ENCODE assay signal across 14 cellular contexts in genomic region chr10:2798340-2798739, GRCh38.
DNase-seq lines count a peak whose midpoint lies in the region.
"Had no signal": no experiment of that assay in that cellular context is flagged by ENCODE, and none has a peak within 500 bp of the region (broad histone marks: within the 10 kb centered on the region; RNA-seq: fewer than 3 reads in every experiment).

No MANE protein-coding gene starts in this region.

- H3K56ac ChIP-seq in mesendoderm (ENCODE audit: low read length): no peak overlapping the region

- DNase-seq in H7 (peak; percentile 46), NCI-H2029 treated with DMSO at 0.1 percent for 48 hours (lab: John Stamatoyannopoulos, UW) (peak; percentile 16), SK-N-MC (ENCODE audit: low read depth, low spot score) (no peak), mesendoderm (peak; percentile 19), NCI-H510A treated with DMSO at 0.1 percent for 48 hours (lab: John Stamatoyannopoulos, UW) (no peak), KBM-7 (no peak)
- no peak for DNase-seq in activated T-cell treated with anti-CD3 and anti-CD28 coated beads, Interleukin-2, amount 50 U/mL, for 1 hour
- DNase-seq: CD4-positive, alpha-beta memory T cell; NCI-H146; NCI-H446; Peyer's patch; SHP77; T-helper 2 cell had no signal

- H3K27me3 ChIP-seq in H7 (ENCODE audit: control insufficient read depth, insufficient read depth, low read length) (no peaks in the 10 kb centered on the region; the same call in 1 of the 2 replicates), mesendoderm (ENCODE audit: insufficient read depth, low read length, poor library complexity) (no peaks in the 10 kb centered on the region)
- H3K27me3 ChIP-seq: Peyer's patch had no signal

- no peak overlapping the region for H3K4me2 ChIP-seq in mesendoderm (ENCODE audit: low read length)

- no peak overlapping the region for H2AK5ac ChIP-seq in mesendoderm (ENCODE audit: low read length)

- no peak overlapping the region for H4K5ac ChIP-seq in mesendoderm (ENCODE audit: low read length)

- no peaks in the 10 kb centered on the region for H3K36me3 ChIP-seq in H7 (replicated peaks; ENCODE audit: control insufficient read depth, insufficient read depth, low read length)
- no peaks in the 10 kb centered on the region for H3K36me3 ChIP-seq in SK-N-MC (ENCODE audit: insufficient read depth, low read length)
- H3K36me3 ChIP-seq in mesendoderm (ENCODE audit: control insufficient read depth, insufficient read depth, low read length): no peaks in the 10 kb centered on the region
- H3K36me3 ChIP-seq: HAP-1, Peyer's patch had no signal

- no peak overlapping the region for H2BK5ac ChIP-seq in mesendoderm (ENCODE audit: low read length)

- in situ Hi-C loops in KBM-7 (cut with MboI; ENCODE audit: low pct_unique_long_range_greater_than_20kb, low sequenced_read_pairs): no loop called here

- H3K4me1 ChIP-seq in mesendoderm (ENCODE audit: control insufficient read depth, low read depth, low read length): no peaks in the 10 kb centered on the region
- H3K4me1 ChIP-seq: HAP-1, Peyer's patch had no signal

- H3K4me3 ChIP-seq in H7 (ENCODE audit: insufficient read depth, low read depth, low read length) (no peak overlapping the region), SK-N-MC (peak overlapping the region; percentile 45; the same call in 1 of the 2 replicates), mesendoderm (ENCODE audit: low read length) (no peak overlapping the region)
- H3K4me3 ChIP-seq: HAP-1, Peyer's patch had no signal

- WGBS in mesendoderm (ENCODE audit: extremely low coverage, insufficient coverage, low lambda C conversion rate): no CpG with 5 or more reads among the region's 4 CpGs

- H3K79me2 ChIP-seq in mesendoderm (ENCODE audit: control insufficient read depth, insufficient read depth, low read length): no peaks in the 10 kb centered on the region

- H3K79me1 ChIP-seq in mesendoderm (ENCODE audit: low read length): no peaks in the 10 kb centered on the region

- no peak overlapping the region for H3K23ac ChIP-seq in mesendoderm (ENCODE audit: low read length)

- H3K9ac ChIP-seq in SK-N-MC (ENCODE audit: insufficient read length) (no peak overlapping the region), mesendoderm (ENCODE audit: low read length) (no peak overlapping the region)

- H3K18ac ChIP-seq in mesendoderm (ENCODE audit: low read length): no peak overlapping the region

- no peak overlapping the region for H3K4ac ChIP-seq in mesendoderm (ENCODE audit: low read depth, low read length)

- no peaks in the 10 kb centered on the region for H3K9me3 ChIP-seq in SK-N-MC (ENCODE audit: low read depth, low read length)

- no peak overlapping the region for H2BK15ac ChIP-seq in mesendoderm (replicated peaks; ENCODE audit: low read depth)

- no peak overlapping the region for H2BK120ac ChIP-seq in mesendoderm (ENCODE audit: low read depth, low read length)

- no peak overlapping the region for H4K8ac ChIP-seq in mesendoderm (ENCODE audit: low read depth, low read length)

- H3K27ac ChIP-seq in SK-N-MC (no peak overlapping the region), mesendoderm (ENCODE audit: low read depth, low read length) (no peak overlapping the region)
- H3K27ac ChIP-seq: Peyer's patch had no signal

Comparison
In these comparisons a context has a peak if more than half of its experiments do, and no peak if none do; other contexts are left out.
1. DNase-seq: peak in H7 (single experiment), NCI-H2029 treated with DMSO at 0.1 percent for 48 hours (single experiment) and mesendoderm (single experiment); none in SK-N-MC (single experiment), NCI-H510A treated with DMSO at 0.1 percent for 48 hours (single experiment), activated T-cell treated with anti-CD3 and anti-CD28 coated beads, Interleukin-2, amount 50 U/mL, for 1 hour (single experiment) and KBM-7 (single experiment).